Comparison of ENCODE assay signal across 12 cellular contexts in the genomic region with DNA sequence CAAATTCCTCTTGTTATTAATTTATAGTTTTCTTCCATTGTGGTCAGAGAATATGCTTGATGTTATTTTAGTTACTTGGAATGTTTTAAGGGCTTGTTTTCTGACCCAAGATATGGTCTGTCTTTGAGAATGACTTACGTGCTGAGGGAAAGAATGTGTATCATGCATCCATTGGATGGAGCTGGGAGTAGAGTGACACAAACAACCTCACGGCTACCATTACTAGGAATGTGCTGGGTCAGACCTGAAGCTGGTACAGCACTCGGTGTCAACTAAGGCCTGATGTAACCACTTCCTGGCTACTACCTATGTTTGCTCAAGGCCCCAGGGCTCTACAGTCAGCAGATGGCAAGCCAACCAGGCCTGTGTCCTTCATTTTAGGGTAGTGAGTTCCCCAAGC.
DNase-seq lines count a peak whose midpoint lies in the region; ATAC-seq and TF ChIP-seq lines count a peak whose summit lies in the region.
"Had no signal": no experiment of that assay in that cellular context is flagged by ENCODE, and none has a peak within 500 bp of the region (broad histone marks: within the 10 kb centered on the region; RNA-seq: fewer than 3 reads in every experiment).

No MANE protein-coding gene starts in this region.

- in situ Hi-C loops in astrocyte of the cerebellum (cut with HindIII; ENCODE audit: low sequenced_read_pairs), result no loop called here

- no peak for TF ChIP-seq CTCF in astrocyte of the cerebellum (IDR thresholded peaks at IDR 0.05; ENCODE audit: low read depth, low read length, missing control alignments)

- H3K4me3 ChIP-seq in astrocyte of the cerebellum (ENCODE audit: low read depth, low read length), result no peak overlapping the region

- ATAC-seq in left lobe of liver (no peak), GM18907 (IDR thresholded peaks at IDR 0.05; ENCODE audit: unreplicated experiment) (no peak)
- ATAC-seq: HCT116 had no signal

- DNase-seq in DMS53 (lab: John Stamatoyannopoulos, UW) (peak; percentile 40), DMS53 treated with DMSO at 0.1 percent for 48 hours (lab: John Stamatoyannopoulos, UW; ENCODE audit: unreplicated experiment) (no peak), astrocyte of the cerebellum (ENCODE audit: low read depth) (peak; percentile 0), iris pigment epithelial cell (ENCODE audit: low read depth) (peak; percentile 51), left lobe of liver (ENCODE audit: low spot score) (no peak), ureter (ENCODE audit: low spot score) (no peak), NK-92 (lab: John Stamatoyannopoulos, UW; ENCODE audit: unreplicated experiment) (no peak)
- DNase-seq: Caco-2; CD8-positive, alpha-beta memory T cell; GDM1 had no signal

Comparison
In these comparisons a context has a peak if more than half of its experiments do, and no peak if none do; other contexts are left out.
1. DNase-seq: peak in DMS53 (single experiment), astrocyte of the cerebellum (single experiment) and iris pigment epithelial cell (single experiment); none in DMS53 treated with DMSO at 0.1 percent for 48 hours (single experiment), left lobe of liver (single experiment), ureter (single experiment) and NK-92 (single experiment).